In the genomic region with DNA sequence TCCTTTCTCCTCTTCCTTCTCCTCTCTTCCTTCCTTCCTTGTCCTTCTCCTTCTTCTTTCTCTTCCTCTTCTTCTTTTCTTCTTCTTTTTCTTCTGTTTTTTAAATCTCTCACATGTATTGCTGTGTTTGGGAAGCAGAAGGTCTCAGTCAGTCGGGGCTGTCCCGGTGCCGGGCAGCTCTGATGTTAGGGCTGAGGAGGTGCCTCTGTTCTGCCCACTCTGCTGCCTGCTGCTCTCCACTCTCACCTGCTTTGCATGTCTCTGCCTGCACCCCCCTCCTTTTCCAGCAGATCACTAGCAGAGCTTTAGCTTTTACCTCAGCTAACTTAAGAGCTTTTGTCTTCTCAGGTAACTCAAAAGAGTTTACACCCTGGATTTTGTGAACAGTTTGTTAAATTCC, we compare ENCODE assay signal across 11 cellular contexts.
DNase-seq lines count a peak whose midpoint lies in the region; ATAC-seq lines count a peak whose summit lies in the region.
"Had no signal": no experiment of that assay in that cellular context is flagged by ENCODE, and none has a peak within 500 bp of the region (broad histone marks: within the 10 kb centered on the region; RNA-seq: fewer than 3 reads in every experiment).

No MANE protein-coding gene starts in this region.

- ATAC-seq in activated CD4-positive, alpha-beta T cell treated with anti-CD3 and anti-CD28 coated beads for 36 hours = no peak
- ATAC-seq in central memory CD8-positive, alpha-beta T cell (replicated peaks; ENCODE audit: extremely low read depth, poor library complexity, severe bottlenecking) = no peak
- ATAC-seq in left cardiac atrium = no peak
- ATAC-seq: HepG2 had no signal

- peaks cover 9% of the 10 kb centered on the region for H3K4me1 Mint-ChIP-seq in activated CD4-positive, alpha-beta T cell treated with anti-CD3 and anti-CD28 coated beads for 36 hours
- H3K4me1 Mint-ChIP-seq in activated naive CD4-positive, alpha-beta T cell treated with anti-CD3 and anti-CD28 coated beads, Interleukin-2, amount 50 U/mL, for 24 hours = peaks cover 7% of the 10 kb centered on the region
- H3K4me1 Mint-ChIP-seq in central memory CD8-positive, alpha-beta T cell = no peaks in the 10 kb centered on the region

- POLR2A ChIA-PET in activated CD4-positive, alpha-beta T cell treated with anti-CD3 and anti-CD28 coated beads for 36 hours (lab: Charles Lee) = no interaction called here

- no peak overlapping the region for H3K4me3 Mint-ChIP-seq in activated CD4-positive, alpha-beta T cell treated with anti-CD3 and anti-CD28 coated beads for 36 hours
- H3K4me3 Mint-ChIP-seq in activated naive CD4-positive, alpha-beta T cell treated with anti-CD3 and anti-CD28 coated beads, Interleukin-2, amount 50 U/mL, for 24 hours = peak overlapping the region; percentile 5
- H3K4me3 Mint-ChIP-seq in central memory CD8-positive, alpha-beta T cell = no peak overlapping the region
- H3K4me3 Mint-ChIP-seq: CD4-positive, CD25-positive, alpha-beta regulatory T cell had no signal

- no peaks in the 10 kb centered on the region for H3K9me3 Mint-ChIP-seq in activated CD4-positive, alpha-beta T cell treated with anti-CD3 and anti-CD28 coated beads for 36 hours (ENCODE audit: low read depth)
- no peaks in the 10 kb centered on the region for H3K9me3 Mint-ChIP-seq in activated naive CD4-positive, alpha-beta T cell treated with anti-CD3 and anti-CD28 coated beads, Interleukin-2, amount 50 U/mL, for 24 hours
- H3K9me3 Mint-ChIP-seq in central memory CD8-positive, alpha-beta T cell = peaks cover 18% of the 10 kb centered on the region
- H3K9me3 Mint-ChIP-seq: CD4-positive, CD25-positive, alpha-beta regulatory T cell had no signal

- intact Hi-C loops in activated CD4-positive, alpha-beta T cell treated with anti-CD3 and anti-CD28 coated beads for 36 hours (cut with DNase I, micrococcal nuclease) = loop anchor here in 1 of 2 experiments (5.0 kb wide), 1 partner anchor 144 kb away; no protein-coding TSS in a partner anchor
- intact Hi-C loops in left cardiac atrium (cut with DNase I) = no loop called here

- peak; percentile 10 for DNase-seq in activated CD4-positive, alpha-beta T cell treated with anti-CD3 and anti-CD28 coated beads for 36 hours
- no peak for DNase-seq in activated CD4-positive, alpha-beta T cell treated with anti-CD3 and anti-CD28 coated beads, Interleukin-2, amount 50 U/mL, for 1 hour
- DNase-seq in activated naive CD4-positive, alpha-beta T cell (lab: John Stamatoyannopoulos, UW) = no peak
- no peak for DNase-seq in central memory CD8-positive, alpha-beta T cell (ENCODE audit: low spot score in 2 of 2)
- DNase-seq in NCI-H2029 (lab: John Stamatoyannopoulos, UW) (no peak), left cardiac atrium (no peak)
- DNase-seq: CD4-positive, CD25-positive, alpha-beta regulatory T cell; DMS53; GF-D8 had no signal

- CTCF ChIA-PET in activated CD4-positive, alpha-beta T cell treated with anti-CD3 and anti-CD28 coated beads for 36 hours (lab: Charles Lee) = interaction anchor here (0.6 kb wide), 1 partner anchor 55 kb away, joined by 4 read pairs; no protein-coding TSS in a partner anchor

- no peaks in the 10 kb centered on the region for H3K27me3 Mint-ChIP-seq in activated CD4-positive, alpha-beta T cell treated with anti-CD3 and anti-CD28 coated beads for 36 hours
- no peaks in the 10 kb centered on the region for H3K27me3 Mint-ChIP-seq in activated naive CD4-positive, alpha-beta T cell treated with anti-CD3 and anti-CD28 coated beads, Interleukin-2, amount 50 U/mL, for 24 hours
- no peaks in the 10 kb centered on the region for H3K27me3 Mint-ChIP-seq in central memory CD8-positive, alpha-beta T cell

- H3K27ac Mint-ChIP-seq in activated CD4-positive, alpha-beta T cell treated with anti-CD3 and anti-CD28 coated beads for 36 hours = no peak overlapping the region
- no peak overlapping the region for H3K27ac Mint-ChIP-seq in activated naive CD4-positive, alpha-beta T cell treated with anti-CD3 and anti-CD28 coated beads, Interleukin-2, amount 50 U/mL, for 24 hours
- peak overlapping the region; percentile 20 for H3K27ac Mint-ChIP-seq in central memory CD8-positive, alpha-beta T cell (ENCODE audit: low read depth)

- no peaks in the 10 kb centered on the region for H3K36me3 Mint-ChIP-seq in activated CD4-positive, alpha-beta T cell treated with anti-CD3 and anti-CD28 coated beads for 36 hours (ENCODE audit: low read depth)
- H3K36me3 Mint-ChIP-seq in activated naive CD4-positive, alpha-beta T cell treated with anti-CD3 and anti-CD28 coated beads, Interleukin-2, amount 50 U/mL, for 24 hours = no peaks in the 10 kb centered on the region
- H3K36me3 Mint-ChIP-seq in central memory CD8-positive, alpha-beta T cell (ENCODE audit: insufficient read depth) = peaks cover 3% of the 10 kb centered on the region
- H3K36me3 Mint-ChIP-seq: CD4-positive, CD25-positive, alpha-beta regulatory T cell had no signal
